29 cellular contexts compared by ENCODE assay signal in the genomic region with DNA sequence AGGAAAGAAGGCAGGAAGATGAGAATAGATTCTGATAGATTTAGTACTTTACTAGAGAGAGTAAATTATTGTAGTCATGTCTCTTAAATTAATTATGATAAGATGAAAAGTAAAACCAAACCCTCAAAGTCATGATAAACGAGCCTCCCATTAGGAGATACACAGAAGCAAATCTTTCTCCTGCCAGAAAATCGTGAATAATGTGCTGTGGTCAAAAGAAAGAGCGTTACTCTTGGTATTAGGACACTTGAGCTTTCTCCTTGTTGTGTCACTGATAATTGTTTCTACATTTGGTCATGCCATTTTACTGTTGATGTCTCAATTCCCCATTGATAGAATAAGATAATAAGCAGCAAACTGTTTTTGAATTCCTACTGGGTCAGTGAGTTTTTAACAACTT.
"Had no signal": no experiment of that assay in that cellular context is flagged by ENCODE, and none has a peak within 500 bp of the region (broad histone marks: within the 10 kb centered on the region; RNA-seq: fewer than 3 reads in every experiment).

No MANE protein-coding gene starts in this region.

- H3K27me3 ChIP-seq: neural progenitor cell, ovary, right lobe of liver, sigmoid colon, suprapubic skin, testis, tibial artery, transverse colon, upper lobe of right lung, uterus had no signal

- H3K36me3 Mint-ChIP-seq: natural killer cell; neural progenitor cell; stimulated activated effector memory CD8-positive, alpha-beta T cell treated with anti-CD3 and anti-CD28 coated beads, Interleukin-12 subunit alpha, Interleukin-12 subunit beta, amount 100 ng/mL, for 72 hours had no signal

- H3K9me3 Mint-ChIP-seq: stimulated activated naive CD8-positive, alpha-beta T cell treated with anti-CD3 and anti-CD28 coated beads, Interleukin-15, amount 100 ng/mL, for 72 hours had no signal

- H3K36me3 ChIP-seq: neural progenitor cell, ovary, right lobe of liver, sigmoid colon, suprapubic skin, tibial artery, transverse colon, upper lobe of right lung, uterus had no signal

- H3K79me2 ChIP-seq: parathyroid adenoma had no signal

- H3K27ac Mint-ChIP-seq: natural killer cell; nephron; neural progenitor cell; progenitor cell of endocrine pancreas; stimulated activated effector memory CD8-positive, alpha-beta T cell treated with anti-CD3 and anti-CD28 coated beads, Interleukin-12 subunit alpha, Interleukin-12 subunit beta, amount 100 ng/mL, for 72 hours; type B pancreatic cell had no signal

- ATAC-seq: natural killer cell; psoas muscle; right cardiac atrium; right lobe of liver; stimulated activated effector memory CD8-positive, alpha-beta T cell treated with anti-CD3 and anti-CD28 coated beads, Interleukin-12 subunit alpha, Interleukin-12 subunit beta, amount 100 ng/mL, for 72 hours; stimulated activated naive CD8-positive, alpha-beta T cell treated with anti-CD3 and anti-CD28 coated beads, Interleukin-15, amount 100 ng/mL, for 72 hours; stimulated activated naive CD8-positive, alpha-beta T cell treated with anti-CD3 and anti-CD28 coated beads, Interleukin-15, Interleukin-2, amounts not matched to agents 100 U/mL and 50 U/mL, for 24 hours; upper lobe of right lung had no signal

- DNase-seq: natural killer cell; occipital lobe; ovary; posterior cingulate gyrus; psoas muscle; right cardiac atrium; right lobe of liver; sigmoid colon; small intestine; stimulated activated CD4-positive, alpha-beta T cell treated with anti-CD3 and anti-CD28 coated beads, Interleukin-15, amount 100 ng/mL, for 24 hours; stimulated activated CD4-positive, alpha-beta T cell treated with anti-CD3 and anti-CD28 coated beads, Interleukin-2, amount 100 ng/mL, for 24 hours; stimulated activated CD4-positive, alpha-beta T cell treated with anti-CD3 and anti-CD28 coated beads, Interleukin-2, amount 100 ng/mL, for 48 hours; stimulated activated CD4-positive, alpha-beta T cell treated with anti-CD3 and anti-CD28 coated beads, Interleukin-4, amount 100 ng/mL, for 24 hours; stimulated activated naive CD4-positive, alpha-beta T cell; stimulated activated naive CD8-positive, alpha-beta T cell treated with anti-CD3 and anti-CD28 coated beads, Interleukin-15, amount 100 ng/mL, for 72 hours; stimulated activated naive CD8-positive, alpha-beta T cell treated with anti-CD3 and anti-CD28 coated beads, Interleukin-15, Interleukin-2, amounts not matched to agents 100 U/mL and 50 U/mL, for 24 hours; substantia nigra; testis; tibial artery; transverse colon; upper lobe of right lung; uterus had no signal

- H3K27ac ChIP-seq: neural progenitor cell, ovary, parathyroid adenoma, psoas muscle, right lobe of liver, sigmoid colon, suprapubic skin, testis, tibial artery, transverse colon, upper lobe of right lung, uterus had no signal

- H3K27me3 Mint-ChIP-seq: progenitor cell of endocrine pancreas; stimulated activated naive CD8-positive, alpha-beta T cell treated with anti-CD3 and anti-CD28 coated beads, Interleukin-15, amount 100 ng/mL, for 72 hours; type B pancreatic cell had no signal

- H2AFZ ChIP-seq: neural progenitor cell, parathyroid adenoma had no signal

- FAIRE-seq: small intestine had no signal

- H3K4me3 ChIP-seq: neural progenitor cell, ovary, psoas muscle, right lobe of liver, sigmoid colon, suprapubic skin, testis, tibial artery, transverse colon, upper lobe of right lung, uterus had no signal

- H3K4me1 ChIP-seq: neural progenitor cell, parathyroid adenoma, psoas muscle, right lobe of liver, sigmoid colon, suprapubic skin, testis, tibial artery, transverse colon, upper lobe of right lung, uterus had no signal

- H3K9ac ChIP-seq: neural progenitor cell, parathyroid adenoma had no signal

- H3K4me3 Mint-ChIP-seq: natural killer cell; nephron; neural progenitor cell; stimulated activated effector memory CD8-positive, alpha-beta T cell treated with anti-CD3 and anti-CD28 coated beads, Interleukin-12 subunit alpha, Interleukin-12 subunit beta, amount 100 ng/mL, for 72 hours; stimulated activated naive CD8-positive, alpha-beta T cell treated with anti-CD3 and anti-CD28 coated beads, Interleukin-15, amount 100 ng/mL, for 72 hours; type B pancreatic cell had no signal

- H3K9me3 ChIP-seq: ovary, psoas muscle, right lobe of liver, sigmoid colon, suprapubic skin, testis, tibial artery, transverse colon, upper lobe of right lung, uterus had no signal

- H3K4me1 Mint-ChIP-seq: natural killer cell; nephron; stimulated activated effector memory CD8-positive, alpha-beta T cell treated with anti-CD3 and anti-CD28 coated beads, Interleukin-12 subunit alpha, Interleukin-12 subunit beta, amount 100 ng/mL, for 72 hours; stimulated activated naive CD8-positive, alpha-beta T cell treated with anti-CD3 and anti-CD28 coated beads, Interleukin-15, amount 100 ng/mL, for 72 hours had no signal

- H3K4me2 ChIP-seq: neural progenitor cell had no signal
